In the genomic region with DNA sequence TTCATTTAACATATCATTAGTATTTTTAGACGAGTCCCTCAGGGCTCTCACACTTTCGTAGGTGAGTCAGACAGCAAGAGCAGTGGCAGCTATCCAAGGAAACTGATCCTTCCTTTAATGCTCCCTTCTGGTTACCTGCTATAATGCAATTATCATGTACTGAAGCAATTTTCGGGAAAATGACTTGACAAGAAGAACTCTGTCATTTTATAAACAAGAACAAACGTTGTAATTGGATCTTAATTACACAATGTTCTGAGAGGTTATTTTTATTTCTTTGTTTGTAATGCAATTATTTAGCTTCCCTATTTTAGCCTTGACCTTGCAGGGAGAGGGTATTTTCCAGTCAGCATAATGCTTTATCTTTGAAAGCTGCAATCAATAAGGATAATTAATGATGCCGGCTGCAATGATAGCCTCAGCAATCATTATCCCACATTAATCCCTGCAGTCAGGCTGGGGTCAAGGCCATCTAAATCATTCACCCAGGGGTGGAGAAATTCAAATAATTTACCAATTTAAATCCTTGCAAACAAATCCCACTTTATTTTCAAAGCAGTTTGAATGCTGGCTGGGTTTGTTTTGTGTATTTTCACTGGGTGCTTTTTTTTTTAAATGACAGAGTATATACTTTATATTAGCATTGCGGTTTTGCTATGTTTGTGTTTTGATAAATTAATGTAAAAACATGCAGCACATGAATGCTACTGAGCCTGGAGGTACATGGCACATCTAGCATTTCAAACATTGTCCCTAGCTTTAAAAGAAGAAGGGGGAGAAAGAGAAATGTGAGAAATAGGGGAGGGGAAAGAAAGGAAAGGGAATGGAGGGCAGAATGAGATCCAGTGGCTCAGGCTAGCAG, we compare ENCODE assay signal across 1 cellular context.
TF ChIP-seq lines count a peak whose summit lies in the region.

No MANE protein-coding gene starts in this region.

TF ChIP-seq in HEK293, 187 proteins besides CTCF, POLR2A, EP300 and RAD21 (continued from another document and continues in another):
- no peak for TF ChIP-seq ZNF518A (tag by site-specific recombination; conservative IDR thresholded peaks at IDR 0.05; ENCODE audit: low read depth)
- TF ChIP-seq ZNF501 (tag by site-specific recombination; IDR thresholded peaks at IDR 0.05) = no peak
- no peak for TF ChIP-seq BCL6B (tag by site-specific recombination; IDR thresholded peaks at IDR 0.05)
- no peak for TF ChIP-seq ZBTB48 (tag by site-specific recombination; IDR thresholded peaks at IDR 0.05)
- TF ChIP-seq, protein P1, sequence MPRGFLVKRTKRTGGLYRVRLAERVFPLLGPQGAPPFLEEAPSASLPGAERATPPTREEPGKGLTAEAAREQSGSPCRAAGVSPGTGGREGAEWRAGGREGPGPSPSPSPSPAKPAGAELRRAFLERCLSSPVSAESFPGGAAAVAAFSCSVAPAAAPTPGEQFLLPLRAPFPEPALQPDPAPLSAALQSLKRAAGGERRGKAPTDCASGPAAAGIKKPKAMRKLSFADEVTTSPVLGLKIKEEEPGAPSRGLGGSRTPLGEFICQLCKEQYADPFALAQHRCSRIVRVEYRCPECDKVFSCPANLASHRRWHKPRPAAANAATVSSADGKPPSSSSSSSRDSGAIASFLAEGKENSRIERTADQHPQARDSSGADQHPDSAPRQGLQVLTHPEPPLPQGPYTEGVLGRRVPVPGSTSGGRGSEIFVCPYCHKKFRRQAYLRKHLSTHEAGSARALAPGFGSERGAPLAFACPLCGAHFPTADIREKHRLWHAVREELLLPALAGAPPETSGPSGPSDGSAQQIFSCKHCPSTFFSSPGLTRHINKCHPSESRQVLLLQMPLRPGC (tag by site-specific recombination; IDR thresholded peaks at IDR 0.05) = peak; percentile 80
- TF ChIP-seq, protein P2, sequence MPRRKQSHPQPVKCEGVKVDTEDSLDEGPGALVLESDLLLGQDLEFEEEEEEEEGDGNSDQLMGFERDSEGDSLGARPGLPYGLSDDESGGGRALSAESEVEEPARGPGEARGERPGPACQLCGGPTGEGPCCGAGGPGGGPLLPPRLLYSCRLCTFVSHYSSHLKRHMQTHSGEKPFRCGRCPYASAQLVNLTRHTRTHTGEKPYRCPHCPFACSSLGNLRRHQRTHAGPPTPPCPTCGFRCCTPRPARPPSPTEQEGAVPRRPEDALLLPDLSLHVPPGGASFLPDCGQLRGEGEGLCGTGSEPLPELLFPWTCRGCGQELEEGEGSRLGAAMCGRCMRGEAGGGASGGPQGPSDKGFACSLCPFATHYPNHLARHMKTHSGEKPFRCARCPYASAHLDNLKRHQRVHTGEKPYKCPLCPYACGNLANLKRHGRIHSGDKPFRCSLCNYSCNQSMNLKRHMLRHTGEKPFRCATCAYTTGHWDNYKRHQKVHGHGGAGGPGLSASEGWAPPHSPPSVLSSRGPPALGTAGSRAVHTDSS (tag by site-specific recombination; IDR thresholded peaks at IDR 0.05) = no peak
- peak; percentile 74 for TF ChIP-seq PRDM1 (tag by site-specific recombination; IDR thresholded peaks at IDR 0.05)
- no peak for TF ChIP-seq ZNF24 (tag by site-specific recombination; IDR thresholded peaks at IDR 0.05)
- TF ChIP-seq KLF8 (tag by site-specific recombination; IDR thresholded peaks at IDR 0.05) = peak; percentile 71; the same call in 1 of the 2 replicates
- no peak for TF ChIP-seq ZNF791 (tag by site-specific recombination; IDR thresholded peaks at IDR 0.05)
- TF ChIP-seq, protein P3, sequence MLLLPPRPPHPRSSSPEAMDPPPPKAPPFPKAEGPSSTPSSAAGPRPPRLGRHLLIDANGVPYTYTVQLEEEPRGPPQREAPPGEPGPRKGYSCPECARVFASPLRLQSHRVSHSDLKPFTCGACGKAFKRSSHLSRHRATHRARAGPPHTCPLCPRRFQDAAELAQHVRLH (tag by site-specific recombination; IDR thresholded peaks at IDR 0.05) = no peak
- 0 out of 2 replicates have a peak, but pooled peaks have one; percentile 27 for TF ChIP-seq PATZ1 (tag by site-specific recombination; IDR thresholded peaks at IDR 0.05)
- TF ChIP-seq ZNF776 (tag by site-specific recombination; IDR thresholded peaks at IDR 0.05; ENCODE audit: borderline replicate concordance) = no peak
- TF ChIP-seq ZNF843 (tag by site-specific recombination; IDR thresholded peaks at IDR 0.05) = peak; percentile 66; the same call in 1 of the 2 replicates
- TF ChIP-seq ZBTB11 (tag by site-specific recombination; conservative IDR thresholded peaks at IDR 0.05; ENCODE audit: low read depth) = no peak
- TF ChIP-seq ZNF155 (tag by site-specific recombination; IDR thresholded peaks at IDR 0.05) = no peak
- TF ChIP-seq TSHZ1 (tag by site-specific recombination; IDR thresholded peaks at IDR 0.05; ENCODE audit: borderline replicate concordance) = peak; percentile 17; the same call in 1 of the 2 replicates
- TF ChIP-seq PRDM6 (tag by site-specific recombination; IDR thresholded peaks at IDR 0.05) = peak; percentile 53
- peak; percentile 23; the same call in 1 of the 2 replicates for TF ChIP-seq ZNF394 (tag by site-specific recombination; IDR thresholded peaks at IDR 0.05; ENCODE audit: borderline replicate concordance)
- TF ChIP-seq, protein P4, sequence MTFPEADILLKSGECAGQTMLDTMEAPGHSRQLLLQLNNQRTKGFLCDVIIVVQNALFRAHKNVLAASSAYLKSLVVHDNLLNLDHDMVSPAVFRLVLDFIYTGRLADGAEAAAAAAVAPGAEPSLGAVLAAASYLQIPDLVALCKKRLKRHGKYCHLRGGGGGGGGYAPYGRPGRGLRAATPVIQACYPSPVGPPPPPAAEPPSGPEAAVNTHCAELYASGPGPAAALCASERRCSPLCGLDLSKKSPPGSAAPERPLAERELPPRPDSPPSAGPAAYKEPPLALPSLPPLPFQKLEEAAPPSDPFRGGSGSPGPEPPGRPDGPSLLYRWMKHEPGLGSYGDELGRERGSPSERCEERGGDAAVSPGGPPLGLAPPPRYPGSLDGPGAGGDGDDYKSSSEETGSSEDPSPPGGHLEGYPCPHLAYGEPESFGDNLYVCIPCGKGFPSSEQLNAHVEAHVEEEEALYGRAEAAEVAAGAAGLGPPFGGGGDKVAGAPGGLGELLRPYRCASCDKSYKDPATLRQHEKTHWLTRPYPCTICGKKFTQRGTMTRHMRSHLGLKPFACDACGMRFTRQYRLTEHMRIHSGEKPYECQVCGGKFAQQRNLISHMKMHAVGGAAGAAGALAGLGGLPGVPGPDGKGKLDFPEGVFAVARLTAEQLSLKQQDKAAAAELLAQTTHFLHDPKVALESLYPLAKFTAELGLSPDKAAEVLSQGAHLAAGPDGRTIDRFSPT (tag by site-specific recombination; IDR thresholded peaks at IDR 0.05) = peak; percentile 64; the same call in 1 of the 2 replicates
